In genomic region chr12:31785318-31785717, GRCh38 we compare ENCODE assay signal across 16 cellular contexts. TPM values are rescaled to one million over a fixed set of nuclear protein-coding genes. Genes with fewer than 3 reads are reported as not detected.
DNase-seq lines count a peak whose midpoint lies in the region; ATAC-seq and TF ChIP-seq lines count a peak whose summit lies in the region.
"Had no signal": no experiment of that assay in that cellular context is flagged by ENCODE, and none has a peak within 500 bp of the region (broad histone marks: within the 10 kb centered on the region; RNA-seq: fewer than 3 reads in every experiment).

No MANE protein-coding gene starts in this region.

- DNase-seq in glutamatergic neuron = no peak
- DNase-seq in mesothelial cell of epicardium (ENCODE audit: low spot score in 2 of 2, unreplicated experiment in 2 of 2) = no peak
- no peak for DNase-seq in smooth muscle cell (lab: John Stamatoyannopoulos, UW; ENCODE audit: unreplicated experiment)
- no peak for DNase-seq in MG63
- DNase-seq in NCI-H1105 (lab: John Stamatoyannopoulos, UW) = no peak
- DNase-seq: AML-193; Calu3; CD8-positive, alpha-beta T cell; DMS79 treated with DMSO at 0.1 percent for 48 hours; EL; H9; IMR-90; KG1 had no signal

- TF ChIP-seq CTCF in glutamatergic neuron (IDR thresholded peaks at IDR 0.05; ENCODE audit: partially characterized antibody, unreplicated experiment) = no peak
- TF ChIP-seq CTCF in mesothelial cell of epicardium (IDR thresholded peaks at IDR 0.05; ENCODE audit: unreplicated experiment) = no peak
- no peak for TF ChIP-seq CTCF in smooth muscle cell (IDR thresholded peaks at IDR 0.05; ENCODE audit: borderline replicate concordance, insufficient read depth, poor library complexity, severe bottlenecking)

- no peaks in the 10 kb centered on the region for H4K20me1 ChIP-seq in smooth muscle cell (ENCODE audit: low read depth)

- H3K4me2 ChIP-seq in smooth muscle cell = no peak overlapping the region

- no peaks in the 10 kb centered on the region for H3K79me2 ChIP-seq in smooth muscle cell (ENCODE audit: low read depth)

- H3K27me3 ChIP-seq in smooth muscle cell (ENCODE audit: low read depth) = no peaks in the 10 kb centered on the region
- H3K27me3 ChIP-seq in MG63 = no peaks in the 10 kb centered on the region

- TF ChIP-seq EP300 in Ishikawa (IDR thresholded peaks at IDR 0.05; ENCODE audit: borderline replicate concordance) = peak; percentile 100

- H3K9me3 ChIP-seq in smooth muscle cell (replicated peaks; ENCODE audit: low read depth) (no peaks in the 10 kb centered on the region), MG63 (peaks cover 5% of the 10 kb centered on the region; the same call in 1 of the 2 replicates)

- H3K4me3 ChIP-seq in smooth muscle cell (no peak overlapping the region), MG63 (no peak overlapping the region)

- no peak overlapping the region for H3K27ac ChIP-seq in smooth muscle cell (ENCODE audit: low read depth)

- H3K4me1 Mint-ChIP-seq in glutamatergic neuron (ENCODE audit: low read depth, unreplicated experiment) = peaks cover 2% of the 10 kb centered on the region
- H3K4me1 Mint-ChIP-seq in mesothelial cell of epicardium = peaks cover 22% of the 10 kb centered on the region

- H3K4me3 Mint-ChIP-seq in glutamatergic neuron (ENCODE audit: unreplicated experiment) (no peak overlapping the region), mesothelial cell of epicardium (no peak overlapping the region)
- H3K4me3 Mint-ChIP-seq: CD14-positive monocyte; CD8-positive, alpha-beta T cell; H9 had no signal

- 92% methylated on average over 2 of the region's 2 CpGs for WGBS in smooth muscle cell (ENCODE audit: low lambda C conversion rate)

- H3K27me3 Mint-ChIP-seq in glutamatergic neuron (ENCODE audit: unreplicated experiment) = peaks cover 2% of the 10 kb centered on the region
- H3K27me3 Mint-ChIP-seq in mesothelial cell of epicardium (ENCODE audit: low read depth) = no peaks in the 10 kb centered on the region

- ATAC-seq in GM21737 (IDR thresholded peaks at IDR 0.05; ENCODE audit: unreplicated experiment) = no peak
- ATAC-seq: CD8-positive, alpha-beta T cell had no signal

- H3F3A ChIP-seq in smooth muscle cell (ENCODE audit: low read depth) = no peaks in the 10 kb centered on the region

- H3K36me3 ChIP-seq in smooth muscle cell (ENCODE audit: low read depth) (no peaks in the 10 kb centered on the region), MG63 (no peaks in the 10 kb centered on the region)

- H2AFZ ChIP-seq in smooth muscle cell (ENCODE audit: low read depth) = no peak overlapping the region

- H3K27ac Mint-ChIP-seq in glutamatergic neuron (ENCODE audit: unreplicated experiment) (peak overlapping the region; percentile 39), mesothelial cell of epicardium (peak overlapping the region; percentile 5)
- H3K27ac Mint-ChIP-seq: CD8-positive, alpha-beta T cell had no signal

- H3K9ac ChIP-seq in smooth muscle cell (ENCODE audit: low read depth) = no peak overlapping the region

- no peaks in the 10 kb centered on the region for H3K4me1 ChIP-seq in smooth muscle cell (ENCODE audit: low read depth)

- H3K36me3 Mint-ChIP-seq in glutamatergic neuron (ENCODE audit: unreplicated experiment) (peaks cover 5% of the 10 kb centered on the region), mesothelial cell of epicardium (peaks cover 2% of the 10 kb centered on the region)
- H3K36me3 Mint-ChIP-seq: CD8-positive, alpha-beta T cell had no signal

- H3K9me3 Mint-ChIP-seq in glutamatergic neuron (ENCODE audit: unreplicated experiment) = peaks cover 3% of the 10 kb centered on the region
- H3K9me3 Mint-ChIP-seq in mesothelial cell of epicardium = peaks cover 13% of the 10 kb centered on the region
- H3K9me3 Mint-ChIP-seq: H9 had no signal

- peak; percentile 29; the same call in 1 of the 2 replicates for TF ChIP-seq RAD21 in Ishikawa (IDR thresholded peaks at IDR 0.05; ENCODE audit: low read depth)

TF ChIP-seq in Ishikawa, 13 proteins besides CTCF, POLR2A, EP300 and RAD21:
- TF ChIP-seq TCF12 (IDR thresholded peaks at IDR 0.05; ENCODE audit: low read depth) (peak; percentile 100), CEBPB (IDR thresholded peaks at IDR 0.05) (peak; percentile 91), YY1 (IDR thresholded peaks at IDR 0.05; ENCODE audit: low read depth) (peak; percentile 55; the same call in 1 of the 2 replicates), REST (IDR thresholded peaks at IDR 0.05; ENCODE audit: low read depth) (peak; percentile 46; the same call in 1 of the 2 replicates), MAX (IDR thresholded peaks at IDR 0.05) (peak; percentile 87), ZBTB7A (IDR thresholded peaks at IDR 0.05; ENCODE audit: low read depth) (no peak), NFIC (IDR thresholded peaks at IDR 0.05) (peak; percentile 100), FOXM1 (IDR thresholded peaks at IDR 0.05; ENCODE audit: borderline replicate concordance, low read depth) (peak; percentile 100), TAF1 (IDR thresholded peaks at IDR 0.05; ENCODE audit: low read depth) (no peak), TEAD4 (IDR thresholded peaks at IDR 0.05) (peak; percentile 100), CREB1 (IDR thresholded peaks at IDR 0.05; ENCODE audit: low read depth) (peak; percentile 70), EGR1 (IDR thresholded peaks at IDR 0.05) (no peak; the same call in 1 of the 2 replicates)
- TF ChIP-seq, protein P1, sequence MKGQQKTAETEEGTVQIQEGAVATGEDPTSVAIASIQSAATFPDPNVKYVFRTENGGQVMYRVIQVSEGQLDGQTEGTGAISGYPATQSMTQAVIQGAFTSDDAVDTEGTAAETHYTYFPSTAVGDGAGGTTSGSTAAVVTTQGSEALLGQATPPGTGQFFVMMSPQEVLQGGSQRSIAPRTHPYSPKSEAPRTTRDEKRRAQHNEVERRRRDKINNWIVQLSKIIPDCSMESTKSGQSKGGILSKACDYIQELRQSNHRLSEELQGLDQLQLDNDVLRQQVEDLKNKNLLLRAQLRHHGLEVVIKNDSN (IDR thresholded peaks at IDR 0.05) = peak; percentile 52; the same call in 1 of the 2 replicates

RNA-seq across cellular contexts. Expression of gene AMN1, which starts 56.5 kb away (rescaled TPM):
- total RNA-seq in glutamatergic neuron (ENCODE audit: unreplicated experiment) (12.6 TPM), mesothelial cell of epicardium (14.6 to 17.5 TPM (median 15.3 TPM) in 3 replicates), smooth muscle cell (11.2 and 12.0 TPM in 2 replicates)
- 7.3 and 11.1 TPM in 2 replicates for polyA plus RNA-seq in smooth muscle cell
- 15.6 and 23.6 TPM in 2 replicates for total RNA-seq in MG63 (2014; rRNA removed; shearing (Covaris generic); ENCODE audit: low replicate concordance)
